9 cellular contexts compared by ENCODE assay signal in genomic region chr4:21768349-21769310, GRCh38.
DNase-seq lines count a peak whose midpoint lies in the region; ATAC-seq and TF ChIP-seq lines count a peak whose summit lies in the region.
"Had no signal": no experiment of that assay in that cellular context is flagged by ENCODE, and none has a peak within 500 bp of the region (broad histone marks: within the 10 kb centered on the region; RNA-seq: fewer than 3 reads in every experiment).

No MANE protein-coding gene starts in this region.

- no peak for DNase-seq in left ventricle myocardium inferior
- no peak for DNase-seq in Right ventricle myocardium inferior (ENCODE audit: missing footprints)
- peak; percentile 41 for DNase-seq in NCI-H524 treated with DMSO at 0.1 percent for 48 hours (lab: John Stamatoyannopoulos, UW)
- peak; percentile 69 to 77 for DNase-seq in cardiac fibroblast (ENCODE audit: low read depth in 2 of 2)
- DNase-seq in medulla oblongata (ENCODE audit: extremely low spot score), result peak; percentile 81

- peaks cover 11% of the 10 kb centered on the region for H3K9me3 ChIP-seq in left ventricle myocardium inferior (replicated peaks)

- intact Hi-C loops in left ventricle myocardium inferior (cut with micrococcal nuclease), result loop anchor here (5.0 kb wide), 1 partner anchor 256 kb away; no protein-coding TSS in a partner anchor
- intact Hi-C loops in Right ventricle myocardium inferior (cut with DNase I), result loop anchor here (10.0 kb wide), 1 partner anchor 994 kb away; no protein-coding TSS in a partner anchor

- no peak overlapping the region for H3K27ac ChIP-seq in left ventricle myocardium inferior (replicated peaks)

- H3K4me3 ChIP-seq in left ventricle myocardium inferior (no peak overlapping the region), cardiac fibroblast (replicated peaks in 1 of 2; ENCODE audit: low read depth in 2 of 2, low read length in 2 of 2) (no peak overlapping the region)

- TF ChIP-seq CTCF in left ventricle myocardium inferior (IDR thresholded peaks at IDR 0.05; ENCODE audit: borderline replicate concordance) (peak; percentile 77), cardiac fibroblast (IDR thresholded peaks at IDR 0.05; ENCODE audit: low read depth, low read length) (peak; percentile 62)

- no peaks in the 10 kb centered on the region for H3K27me3 ChIP-seq in left ventricle myocardium inferior (ENCODE audit: low read depth)

- no peaks in the 10 kb centered on the region for H3K4me1 ChIP-seq in left ventricle myocardium inferior

- H3K36me3 ChIP-seq in left ventricle myocardium inferior, result no peaks in the 10 kb centered on the region

- ATAC-seq in Right ventricle myocardium inferior (no peak), HG02884 (IDR thresholded peaks at IDR 0.05; ENCODE audit: unreplicated experiment) (peak; percentile 67), HG03571 (IDR thresholded peaks at IDR 0.05; ENCODE audit: unreplicated experiment) (no peak), GM19324 (IDR thresholded peaks at IDR 0.05; ENCODE audit: low FRiP score, unreplicated experiment) (no peak)
- ATAC-seq: stimulated activated naive CD8-positive, alpha-beta T cell treated with anti-CD3 and anti-CD28 coated beads, Interleukin-15, amount 100 ng/mL, for 72 hours had no signal

Comparison
In these comparisons a context has a peak if more than half of its experiments do, and no peak if none do; other contexts are left out.
1. DNase-seq: peak in NCI-H524 treated with DMSO at 0.1 percent for 48 hours (single experiment), cardiac fibroblast (2 of 2) and medulla oblongata (single experiment); none in left ventricle myocardium inferior (single experiment) and Right ventricle myocardium inferior (single experiment).